Comparison of ENCODE assay signal across 1 cellular context in genomic region chr5:107289030-107289714, GRCh38.
TF ChIP-seq lines count a peak whose summit lies in the region.

No MANE protein-coding gene starts in this region.

TF ChIP-seq in GM12878, 131 proteins besides CTCF, POLR2A, EP300 and RAD21 (continued from another document):
- TF ChIP-seq PBX3 (IDR thresholded peaks at IDR 0.05; ENCODE audit: insufficient replicate concordance, low read depth, low read length) (peak; percentile 64), ZBED1 (IDR thresholded peaks at IDR 0.05; ENCODE audit: borderline replicate concordance) (peak; percentile 91), KAT2A (conservative IDR thresholded peaks at IDR 0.05; ENCODE audit: control insufficient read depth, low read depth, low read length) (no peak), JUND (IDR thresholded peaks at IDR 0.05; ENCODE audit: low read depth, low read length) (0 out of 2 replicates have a peak, but pooled peaks have one; percentile 8), NR2C1 (IDR thresholded peaks at IDR 0.05) (no peak), ATF7 (IDR thresholded peaks at IDR 0.05; ENCODE audit: low read depth) (peak; percentile 91), PAX5 (IDR thresholded peaks at IDR 0.05; ENCODE audit: borderline replicate concordance, low read depth, low read length) (peak; percentile 96), FOXM1 (IDR thresholded peaks at IDR 0.05; ENCODE audit: low read depth, low read length) (peak; percentile 80), SIN3A (IDR thresholded peaks at IDR 0.05; ENCODE audit: low read depth, low read length) (no peak)
